ENCODE assay signal across 10 cellular contexts in genomic region chr7:44074349-44074695, GRCh38. TPM values are rescaled to one million over a fixed set of nuclear protein-coding genes. Genes with fewer than 3 reads are reported as not detected.
DNase-seq lines count a peak whose midpoint lies in the region; ATAC-seq and TF ChIP-seq lines count a peak whose summit lies in the region.
"Had no signal": no experiment of that assay in that cellular context is flagged by ENCODE, and none has a peak within 500 bp of the region (broad histone marks: within the 10 kb centered on the region; RNA-seq: fewer than 3 reads in every experiment).

No MANE protein-coding gene starts in this region.

- intact Hi-C loops in sciatic nerve (cut with DNase I), result loop anchor here (10.0 kb wide), 1 partner anchor 110 kb away; the partner anchor contains the start of gene GCK

- H3K4me3 Mint-ChIP-seq in type B pancreatic cell, result no peak overlapping the region

- H3K36me3 Mint-ChIP-seq in type B pancreatic cell, result no peaks in the 10 kb centered on the region

- H3K4me3 ChIP-seq in BLaER1, result peak overlapping the region; percentile 55
- no peak overlapping the region for H3K4me3 ChIP-seq in duodenal mucosa (ENCODE audit: low read depth in 1 of 2, low read length in 2 of 2)
- H3K4me3 ChIP-seq: mucosa of descending colon had no signal

- peak overlapping the region; percentile 81 for H3K27ac ChIP-seq in BLaER1
- H3K27ac ChIP-seq in duodenal mucosa (ENCODE audit: low read depth, low read length), result peak overlapping the region; percentile 52

- H3K27ac Mint-ChIP-seq in type B pancreatic cell, result no peak overlapping the region

- peak; percentile 4 for ATAC-seq in HG03108 (IDR thresholded peaks at IDR 0.05; ENCODE audit: unreplicated experiment)
- peak; percentile 2 for ATAC-seq in sciatic nerve
- ATAC-seq in HG03139 (IDR thresholded peaks at IDR 0.05; ENCODE audit: unreplicated experiment), result no peak

- H3K9me3 Mint-ChIP-seq in type B pancreatic cell, result no peaks in the 10 kb centered on the region

- H3K4me1 Mint-ChIP-seq in type B pancreatic cell (ENCODE audit: unreplicated experiment), result peaks cover 4% of the 10 kb centered on the region

- TF ChIP-seq CTCF in type B pancreatic cell (conservative IDR thresholded peaks at IDR 0.05) (no peak), GM20000 (IDR thresholded peaks at IDR 0.05; ENCODE audit: extremely low read depth, missing control alignments) (no peak)

- DNase-seq in sciatic nerve (ENCODE audit: low spot score), result no peak
- DNase-seq in type B pancreatic cell (ENCODE audit: extremely low spot score, unreplicated experiment), result no peak
- no peak for DNase-seq in Kasumi-1 (lab: John Stamatoyannopoulos, UW)
- no peak for DNase-seq in GM20000 (ENCODE audit: low spot score)
- DNase-seq: NCI-H1436 treated with DMSO at 0.1 percent for 48 hours had no signal

- H3K9ac ChIP-seq in BLaER1, result peak overlapping the region; percentile 73
- peak overlapping the region; percentile 35 to 54 for H3K9ac ChIP-seq in duodenal mucosa (ENCODE audit: low read depth in 1 of 2, low read length in 2 of 2)

- no peaks in the 10 kb centered on the region for H3K9me3 ChIP-seq in BLaER1
- H3K9me3 ChIP-seq in duodenal mucosa (ENCODE audit: control insufficient read depth in 1 of 2, low read length in 2 of 2), result no peaks in the 10 kb centered on the region
- H3K9me3 ChIP-seq: mucosa of descending colon had no signal

- peak overlapping the region; percentile 90 for H3K4me2 ChIP-seq in BLaER1

- peaks cover 13% of the 10 kb centered on the region; the same call in 1 of the 2 replicates for H4K20me1 ChIP-seq in BLaER1

- H3K36me3 ChIP-seq in BLaER1 (peaks cover 80% of the 10 kb centered on the region), duodenal mucosa (ENCODE audit: control insufficient read depth in 1 of 2, insufficient read depth in 2 of 2, low read length in 2 of 2) (peaks cover 22 to 63% of the 10 kb centered on the region in 2 donors)

- no peaks in the 10 kb centered on the region for H3K27me3 Mint-ChIP-seq in type B pancreatic cell

- H3K27me3 ChIP-seq in BLaER1 (no peaks in the 10 kb centered on the region), duodenal mucosa (ENCODE audit: control insufficient read depth in 1 of 2, insufficient read depth in 2 of 2, low read length in 2 of 2) (no peaks in the 10 kb centered on the region)

- H3K4me1 ChIP-seq in BLaER1, result peaks cover 94% of the 10 kb centered on the region
- peaks cover 35 to 39% of the 10 kb centered on the region in 2 donors for H3K4me1 ChIP-seq in duodenal mucosa (ENCODE audit: control insufficient read depth in 1 of 2, insufficient read depth in 2 of 2, low read length in 2 of 2)

RNA-seq across cellular contexts. Expression of gene POLM, which starts 8.0 kb away (rescaled TPM):
- total RNA-seq in sciatic nerve (25.6 TPM), type B pancreatic cell (ENCODE audit: low replicate concordance) (25.2 and 27.2 TPM in 2 replicates)

RNA-seq across cellular contexts. Expression of gene PGAM2, which starts 9.0 kb away (rescaled TPM):
- total RNA-seq in sciatic nerve, result 0.85 TPM
- total RNA-seq in type B pancreatic cell (ENCODE audit: low replicate concordance), result 0.57 and 0.72 TPM in 2 replicates

RNA-seq across cellular contexts. Expression of gene DBNL, which starts 29.8 kb away (rescaled TPM):
- 85.1 TPM for total RNA-seq in sciatic nerve
- 62.8 and 71.7 TPM in 2 replicates for total RNA-seq in type B pancreatic cell (ENCODE audit: low replicate concordance)

RNA-seq across cellular contexts. Expression of gene AEBP1, which starts 29.8 kb away (rescaled TPM):
- 236 TPM for total RNA-seq in sciatic nerve
- total RNA-seq in type B pancreatic cell (ENCODE audit: low replicate concordance), result 5.0 and 64.1 TPM in 2 replicates

RNA-seq across cellular contexts. Expression of gene POLD2, which starts 49.0 kb away (rescaled TPM):
- 67.0 TPM for total RNA-seq in sciatic nerve
- total RNA-seq in type B pancreatic cell (ENCODE audit: low replicate concordance), result 122 and 142 TPM in 2 replicates
